ENCODE assay signal across 11 cellular contexts in the genomic region with DNA sequence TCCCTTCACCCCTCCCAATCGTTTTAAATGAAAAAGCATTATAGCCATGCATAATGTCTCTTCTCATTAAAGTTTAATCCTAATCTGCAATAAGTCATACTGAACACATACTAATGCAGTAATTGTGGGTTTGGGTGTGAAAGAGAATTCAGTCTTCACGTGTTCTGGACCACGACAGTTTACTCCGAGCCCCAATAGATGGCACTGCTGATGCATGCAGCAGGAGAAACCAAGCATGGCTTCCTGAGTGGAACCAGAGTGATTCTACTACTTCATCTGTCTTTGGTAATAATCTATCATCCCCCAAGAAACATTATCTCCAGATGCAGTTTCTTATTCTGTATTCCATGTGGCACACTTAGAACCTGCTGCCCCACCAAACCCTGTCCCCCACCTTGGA. TPM values are rescaled to one million over a fixed set of nuclear protein-coding genes. Genes with fewer than 3 reads are reported as not detected.
DNase-seq lines count a peak whose midpoint lies in the region; ATAC-seq and TF ChIP-seq lines count a peak whose summit lies in the region.
"Had no signal": no experiment of that assay in that cellular context is flagged by ENCODE, and none has a peak within 500 bp of the region (broad histone marks: within the 10 kb centered on the region; RNA-seq: fewer than 3 reads in every experiment).

No MANE protein-coding gene starts in this region.

- no peak for TF ChIP-seq POLR2A in right lobe of liver (IDR thresholded peaks at IDR 0.05)

- CTCF ChIA-PET in Caco-2 (lab: Charles Lee): interaction anchor here (0.6 to 1.5 kb wide), 4 partner anchors 12 to 55 kb away, joined by 3 to 9 read pairs (median 4); no protein-coding TSS in a partner anchor

- no peak overlapping the region for H3K4me3 Mint-ChIP-seq in Caco-2 (ENCODE audit: unreplicated experiment)
- H3K4me3 Mint-ChIP-seq in HFFc6: no peak overlapping the region
- H3K4me3 Mint-ChIP-seq: activated naive CD8-positive, alpha-beta T cell treated with anti-CD3 and anti-CD28 coated beads, Interleukin-2, amount 50 U/mL, for 24 hours had no signal

- H3K9me3 Mint-ChIP-seq in Caco-2 (ENCODE audit: unreplicated experiment): no peaks in the 10 kb centered on the region
- no peaks in the 10 kb centered on the region for H3K9me3 Mint-ChIP-seq in HFFc6
- peaks cover 0 to 4% of the 10 kb centered on the region in 2 donors for H3K9me3 Mint-ChIP-seq in activated naive CD4-positive, alpha-beta T cell treated with anti-CD3 and anti-CD28 coated beads, Interleukin-2, amount 50 U/mL, for 72 hours
- H3K9me3 Mint-ChIP-seq: activated naive CD8-positive, alpha-beta T cell treated with anti-CD3 and anti-CD28 coated beads, Interleukin-2, amount 50 U/mL, for 24 hours had no signal

- WGBS in right lobe of liver (ENCODE audit: insufficient coverage, low coverage, low lambda C conversion rate, missing lambda C conversion rate): 12% methylated on average over 4 of the region's 4 CpGs

- DNase-seq in Caco-2 (peak in 1 of 2 experiments; percentile 50), HFFc6 (no peak), brain microvascular endothelial cell (no peak), right lobe of liver (no peak), NCI-H2227 (lab: John Stamatoyannopoulos, UW; ENCODE audit: unreplicated experiment) (no peak), NCI-H1436 treated with DMSO at 0.1 percent for 48 hours (lab: John Stamatoyannopoulos, UW) (no peak)
- DNase-seq in activated naive CD4-positive, alpha-beta T cell treated with anti-CD3 and anti-CD28 coated beads, Interleukin-2, amount 50 U/mL, for 72 hours (ENCODE audit: low spot score in 2 of 2): no peak
- no peak for DNase-seq in stimulated activated CD4-positive, alpha-beta T cell treated with anti-CD3 and anti-CD28 coated beads, Interleukin-1b, Interleukin-23, amount 100 ng/mL, for 48 hours
- DNase-seq: activated naive CD8-positive, alpha-beta T cell treated with anti-CD3 and anti-CD28 coated beads, Interleukin-2, amount 50 U/mL, for 24 hours; stimulated activated naive CD8-positive, alpha-beta T cell treated with anti-CD3 and anti-CD28 coated beads, Interleukin-15, Interleukin-2, amounts not matched to agents 100 U/mL and 50 U/mL, for 24 hours had no signal

- H3K4me1 ChIP-seq in Caco-2 (peaks cover 76% of the 10 kb centered on the region), right lobe of liver (no peaks in the 10 kb centered on the region)

- no peaks in the 10 kb centered on the region for H3K27me3 ChIP-seq in Caco-2 (replicated peaks; ENCODE audit: control insufficient read depth, insufficient read depth, low read length)
- H3K27me3 ChIP-seq in brain microvascular endothelial cell (replicated peaks): no peaks in the 10 kb centered on the region
- no peaks in the 10 kb centered on the region for H3K27me3 ChIP-seq in right lobe of liver

- H3K4me3 ChIP-seq in Caco-2 (ENCODE audit: low read depth, low read length) (no peak overlapping the region), brain microvascular endothelial cell (ENCODE audit: low read depth, low read length) (no peak overlapping the region), right lobe of liver (no peak overlapping the region)

- POLR2A ChIA-PET in Caco-2 (lab: Charles Lee): interaction anchor here (0.6 kb wide), 1 partner anchor 238 kb away, joined by 3 read pairs; no protein-coding TSS in a partner anchor

- BruUV-seq in Caco-2 (replicated peaks; lab: Mats Ljungman, UMichigan): no TSS peak

- H3K9me3 ChIP-seq in Caco-2 (no peaks in the 10 kb centered on the region), right lobe of liver (no peaks in the 10 kb centered on the region)

- no peak overlapping the region for H3K27ac Mint-ChIP-seq in Caco-2 (ENCODE audit: unreplicated experiment)
- no peak overlapping the region for H3K27ac Mint-ChIP-seq in HFFc6
- no peak overlapping the region for H3K27ac Mint-ChIP-seq in activated naive CD4-positive, alpha-beta T cell treated with anti-CD3 and anti-CD28 coated beads, Interleukin-2, amount 50 U/mL, for 72 hours
- H3K27ac Mint-ChIP-seq: activated naive CD8-positive, alpha-beta T cell treated with anti-CD3 and anti-CD28 coated beads, Interleukin-2, amount 50 U/mL, for 24 hours had no signal

- peak in 2 of 4 donors; percentile 26 to 37 for ATAC-seq in right lobe of liver
- no peak for ATAC-seq in activated naive CD4-positive, alpha-beta T cell treated with anti-CD3 and anti-CD28 coated beads, Interleukin-2, amount 50 U/mL, for 72 hours
- ATAC-seq: activated naive CD8-positive, alpha-beta T cell treated with anti-CD3 and anti-CD28 coated beads, Interleukin-2, amount 50 U/mL, for 24 hours; stimulated activated naive CD8-positive, alpha-beta T cell treated with anti-CD3 and anti-CD28 coated beads, Interleukin-15, Interleukin-2, amounts not matched to agents 100 U/mL and 50 U/mL, for 24 hours had no signal

- intact Hi-C loops in Caco-2 (cut with micrococcal nuclease; ENCODE audit: unreplicated experiment): loop anchor here (1.0 kb wide), 1 partner anchor 8 kb away; no protein-coding TSS in a partner anchor
- intact Hi-C loops in right lobe of liver (cut with DNase I): no loop called here

- in situ Hi-C loops in brain microvascular endothelial cell (cut with HindIII; ENCODE audit: low pct_ligation_motif_present, low sequenced_read_pairs): no loop called here

- H3K27ac ChIP-seq in brain microvascular endothelial cell: no peak overlapping the region
- no peak overlapping the region for H3K27ac ChIP-seq in right lobe of liver
- H3K27ac ChIP-seq: KMS-11 had no signal

- peaks cover 58% of the 10 kb centered on the region for H3K4me1 Mint-ChIP-seq in Caco-2 (ENCODE audit: low read depth, unreplicated experiment)
- peaks cover 8% of the 10 kb centered on the region; the same call in 1 of the 2 replicates for H3K4me1 Mint-ChIP-seq in HFFc6 (ENCODE audit: low read depth)
- H3K4me1 Mint-ChIP-seq: activated naive CD8-positive, alpha-beta T cell treated with anti-CD3 and anti-CD28 coated beads, Interleukin-2, amount 50 U/mL, for 24 hours had no signal

- H3K36me3 ChIP-seq in Caco-2 (ENCODE audit: control insufficient read depth, insufficient read depth, low read length): no peaks in the 10 kb centered on the region
- H3K36me3 ChIP-seq in brain microvascular endothelial cell (replicated peaks): no peaks in the 10 kb centered on the region
- H3K36me3 ChIP-seq in right lobe of liver: no peaks in the 10 kb centered on the region

- peak; percentile 28 to 47 for TF ChIP-seq CTCF in Caco-2 (IDR thresholded peaks at IDR 0.05; ENCODE audit: insufficient read depth in 1 of 2, low read depth in 1 of 2, low read length in 1 of 2, severe bottlenecking in 1 of 2, unreplicated experiment in 1 of 2)
- TF ChIP-seq CTCF in HFFc6 (IDR thresholded peaks at IDR 0.05): peak; percentile 24; the same call in 1 of the 2 replicates
- TF ChIP-seq CTCF in brain microvascular endothelial cell (IDR thresholded peaks at IDR 0.05; ENCODE audit: low read depth, low read length, missing control alignments): peak; percentile 78
- peak in 3 of 4 donors; percentile 21 to 36 (median 24) for TF ChIP-seq CTCF in right lobe of liver (IDR thresholded peaks at IDR 0.05)

- peaks cover 6% of the 10 kb centered on the region for H3K36me3 Mint-ChIP-seq in Caco-2 (ENCODE audit: insufficient read depth, unreplicated experiment)
- no peaks in the 10 kb centered on the region for H3K36me3 Mint-ChIP-seq in HFFc6 (ENCODE audit: low read depth)
- no peaks in the 10 kb centered on the region for H3K36me3 Mint-ChIP-seq in activated naive CD4-positive, alpha-beta T cell treated with anti-CD3 and anti-CD28 coated beads, Interleukin-2, amount 50 U/mL, for 72 hours

- H3K27me3 Mint-ChIP-seq in Caco-2 (ENCODE audit: insufficient read depth, unreplicated experiment): no peaks in the 10 kb centered on the region
- peaks cover 3% of the 10 kb centered on the region; the same call in 1 of the 2 replicates for H3K27me3 Mint-ChIP-seq in HFFc6 (ENCODE audit: insufficient read depth)
- H3K27me3 Mint-ChIP-seq: activated naive CD8-positive, alpha-beta T cell treated with anti-CD3 and anti-CD28 coated beads, Interleukin-2, amount 50 U/mL, for 24 hours had no signal

RNA-seq across cellular contexts. Expression of gene LAMA1, which starts 47.0 kb away (rescaled TPM):
- total RNA-seq in Caco-2 (2022): 122 and 129 TPM in 2 replicates
- 1 to 10 TPM in 2 of 6 experiments, under 1 TPM in 4; 0.12 to 1.5 (median 0.16) TPM for total RNA-seq in HFFc6 (2021; fragmentation: NEBNext Ultra II Directional; extraction: Animal tissue kit (Norgen Biotek cat#: 25700))
- total RNA-seq in right lobe of liver: under 1 TPM; 0.06 to 0.56 (median 0.29) TPM
- total RNA-seq in activated naive CD4-positive, alpha-beta T cell treated with anti-CD3 and anti-CD28 coated beads, Interleukin-2, amount 50 U/mL, for 72 hours: not detected

Comparison
In these comparisons a context has a peak if more than half of its experiments do, and no peak if none do; other contexts are left out.
1. CTCF ChIP-seq: peak in every context shown above with its lines; median percentile 78 in brain microvascular endothelial cell; 38 in Caco-2; 24 in HFFc6; 24 in right lobe of liver.
2. RNA of gene LAMA1, which starts 47.0 kb away (total RNA-seq): 122 to 129 TPM in Caco-2; 0.06 to 0.56 TPM in right lobe of liver, 0.12 to 1.5 TPM in HFFc6 and not detected in activated naive CD4-positive, alpha-beta T cell treated with anti-CD3 and anti-CD28 coated beads, Interleukin-2, amount 50 U/mL, for 72 hours; every median in the first group is over 10 times any median in the second.